Comparison of ENCODE assay signal across 18 cellular contexts in genomic region chr14:55291480-55292081, GRCh38. TPM values are rescaled to one million over a fixed set of nuclear protein-coding genes. Genes with fewer than 3 reads are reported as not detected.
DNase-seq lines count a peak whose midpoint lies in the region; ATAC-seq, FAIRE-seq and TF ChIP-seq lines count a peak whose summit lies in the region.
"Had no signal": no experiment of that assay in that cellular context is flagged by ENCODE, and none has a peak within 500 bp of the region (broad histone marks: within the 10 kb centered on the region; RNA-seq: fewer than 3 reads in every experiment).

No MANE protein-coding gene starts in this region.

- H3K27ac ChIP-seq in HEK293 (ENCODE audit: extremely low read depth, low read depth, low read length): no peak overlapping the region
- H3K27ac ChIP-seq in K562 (ENCODE audit: extremely low read depth, low read depth, low read length): no peak overlapping the region
- H3K27ac ChIP-seq in liver (ENCODE audit: low read depth in 1 of 2, low read length in 2 of 2): no peak overlapping the region

- CTCF ChIA-PET in HEK293 (lab: Yijun Ruan, JAX): no interaction called here
- CTCF ChIA-PET in K562 (lab: Yijun Ruan, JAX; ENCODE audit: low intra/inter-chr PET ratio): no interaction called here
- CTCF ChIA-PET in GM10248 (lab: Yijun Ruan, JAX): interaction anchor here (0.9 to 3.3 kb wide), 4 partner anchors 13 to 63 kb away, joined by 3 to 12 read pairs (median 4); partner anchors contain the start of gene FBXO34

- H3K9me3 ChIP-seq in HEK293 (ENCODE audit: control insufficient read depth, insufficient read depth, low read depth, low read length) (no peaks in the 10 kb centered on the region), K562 (replicated peaks; ENCODE audit: control insufficient read depth, insufficient read depth, low read depth, low read length) (no peaks in the 10 kb centered on the region), liver (ENCODE audit: control insufficient read depth in 4 of 4, low read length in 3 of 4) (no peaks in the 10 kb centered on the region)
- H3K9me3 ChIP-seq: HAP-1 had no signal

- H3K4me1 ChIP-seq in HEK293 (ENCODE audit: control insufficient read depth, insufficient read depth, low read length) (peaks cover 8% of the 10 kb centered on the region), K562 (replicated peaks in 1 of 2; ENCODE audit: control insufficient read depth in 2 of 2, insufficient read depth in 2 of 2, low read length in 2 of 2) (no peaks in the 10 kb centered on the region), liver (ENCODE audit: control insufficient read depth in 4 of 4, insufficient read depth in 4 of 4, low read length in 3 of 4) (peaks cover 0 to 1% (median 0%) of the 10 kb centered on the region in 4 donors)
- H3K4me1 ChIP-seq: HAP-1 had no signal

- TF ChIP-seq CTCF in HEK293 (tag by site-specific recombination; IDR thresholded peaks at IDR 0.05) (no peak), K562 (IDR thresholded peaks at IDR 0.05 in 2 of 3, conservative IDR thresholded peaks at IDR 0.05 in 1 of 3; ENCODE audit: insufficient read depth in 2 of 3, low read depth in 1 of 3, low read length in 3 of 3) (no peak), liver (IDR thresholded peaks at IDR 0.05; ENCODE audit: low read depth, low read length, missing input control) (no peak), GM10248 (IDR thresholded peaks at IDR 0.05; ENCODE audit: control extremely low read depth, extremely low read depth, low read depth, missing control alignments) (no peak)

- peaks cover 75% of the 10 kb centered on the region for H3K79me2 ChIP-seq in K562 (ENCODE audit: control insufficient read depth, insufficient read depth, low read length)

- H3K9me3 Mint-ChIP-seq in activated T-helper 17 cell treated with anti-CD3 and anti-CD28 coated beads, Interleukin-2, amount 50 U/mL, for 72 hours: no peaks in the 10 kb centered on the region
- H3K9me3 Mint-ChIP-seq: CD8-positive, alpha-beta memory T cell had no signal

- H3K4me2 ChIP-seq in K562 (ENCODE audit: insufficient read depth, low read length): no peak overlapping the region

- DNase-seq in K562 (ENCODE audit: extremely low read depth in 1 of 4, low spot score in 3 of 4) (no peak), NCI-H2196 (lab: John Stamatoyannopoulos, UW; ENCODE audit: unreplicated experiment) (no peak), GM10248 (ENCODE audit: extremely low spot score) (no peak)
- no peak for DNase-seq in stimulated activated naive CD4-positive, alpha-beta T cell treated with Interleukin-2 at 50 U/mL for 16 hours (lab: John Stamatoyannopoulos, UW)
- DNase-seq: C1 segment of cervical spinal cord; CD8-positive, alpha-beta memory T cell; DMS 273 treated with DMSO at 0.1 percent for 48 hours; DMS53; DMS79 treated with DMSO at 0.1 percent for 48 hours; GF-D8; GOT3 had no signal

- H3K4me3 ChIP-seq in HEK293 (ENCODE audit: low read depth, low read length) (no peak overlapping the region), K562 (no peak overlapping the region), liver (ENCODE audit: low read depth in 1 of 3, low read length in 3 of 3) (no peak overlapping the region)
- H3K4me3 ChIP-seq: HAP-1 had no signal

- no peak overlapping the region for H2AFZ ChIP-seq in K562 (ENCODE audit: low read depth, low read length)

- FAIRE-seq in K562 (lab: Jason Lieb, UNC): no peak
- FAIRE-seq: D721Med, GM12892, H54 had no signal

- POLR2A ChIA-PET in HEK293 (lab: Yijun Ruan, JAX) (no interaction called here), K562 (lab: Yijun Ruan, JAX) (no interaction called here), GM10248 (lab: Yijun Ruan, JAX) (no interaction called here)

- H3K27me3 Mint-ChIP-seq in activated T-helper 17 cell treated with anti-CD3 and anti-CD28 coated beads, Interleukin-2, amount 50 U/mL, for 72 hours: no peaks in the 10 kb centered on the region
- H3K27me3 Mint-ChIP-seq: CD8-positive, alpha-beta memory T cell had no signal

- H3K4me3 Mint-ChIP-seq in activated T-helper 17 cell treated with anti-CD3 and anti-CD28 coated beads, Interleukin-2, amount 50 U/mL, for 72 hours: no peak overlapping the region
- H3K4me3 Mint-ChIP-seq: CD8-positive, alpha-beta memory T cell had no signal

- no peak overlapping the region for H3K27ac Mint-ChIP-seq in activated T-helper 17 cell treated with anti-CD3 and anti-CD28 coated beads, Interleukin-2, amount 50 U/mL, for 72 hours

- no peak for ATAC-seq in K562
- ATAC-seq in activated T-helper 17 cell treated with anti-CD3 and anti-CD28 coated beads, Interleukin-2, amount 50 U/mL, for 72 hours (replicated peaks): no peak

- intact Hi-C loops in K562 (cut with micrococcal nuclease): no loop called here

- WGBS in K562 (ENCODE audit: insufficient coverage, low coverage, missing lambda C conversion rate): no CpG with 5 or more reads among the region's 3 CpGs
- WGBS in liver: 68% methylated on average over 3 of the region's 3 CpGs

- H3K27me3 ChIP-seq in K562 (ENCODE audit: control insufficient read depth in 2 of 2, insufficient read depth in 2 of 2, low read length in 2 of 2) (no peaks in the 10 kb centered on the region), liver (ENCODE audit: control insufficient read depth in 4 of 4, insufficient read depth in 4 of 4, low read length in 3 of 4) (no peaks in the 10 kb centered on the region)

- H3K36me3 Mint-ChIP-seq in activated T-helper 17 cell treated with anti-CD3 and anti-CD28 coated beads, Interleukin-2, amount 50 U/mL, for 72 hours (ENCODE audit: low read depth): no peaks in the 10 kb centered on the region

- H3K36me3 ChIP-seq in HEK293 (ENCODE audit: control insufficient read depth in 2 of 2, insufficient read depth in 1 of 2, low read length in 2 of 2) (no peaks in the 10 kb centered on the region; a peak in 1 of 3 replicates), K562 (ENCODE audit: control insufficient read depth, insufficient read depth, low read length) (no peaks in the 10 kb centered on the region), liver (ENCODE audit: control insufficient read depth in 4 of 4, insufficient read depth in 3 of 4, low read depth in 1 of 4, low read length in 3 of 4) (no peaks in the 10 kb centered on the region)
- H3K36me3 ChIP-seq: HAP-1 had no signal

- H3K9ac ChIP-seq in K562 (ENCODE audit: insufficient read depth in 1 of 2, low read depth in 2 of 2, low read length in 2 of 2) (no peak overlapping the region), liver (ENCODE audit: low read depth in 1 of 2, low read length in 2 of 2) (no peak overlapping the region)

- H3K9me1 ChIP-seq in K562 (ENCODE audit: control insufficient read depth, insufficient read depth, low read length): no peaks in the 10 kb centered on the region

- TF ChIP-seq EP300 in K562 (IDR thresholded peaks at IDR 0.05; ENCODE audit: low read length): no peak

- TF ChIP-seq POLR2A in K562 (conservative IDR thresholded peaks at IDR 0.05): no peak

- in situ Hi-C loops in K562 (cut with MboI): no loop called here

- no TSS peak for BruUV-seq in K562 (replicated peaks; lab: Mats Ljungman, UMichigan)

- TF ChIP-seq RAD21 in K562 (CRISPR knock-in tag; conservative IDR thresholded peaks at IDR 0.05 in 1 of 2, IDR thresholded peaks at IDR 0.05 in 1 of 2): no peak
- no peak for TF ChIP-seq RAD21 in liver (IDR thresholded peaks at IDR 0.05)

- H4K20me1 ChIP-seq in K562 (replicated peaks; ENCODE audit: control insufficient read depth, insufficient read depth, low read length): peaks cover 4% of the 10 kb centered on the region; the same call in 1 of the 2 replicates

- no peaks in the 10 kb centered on the region for H3K4me1 Mint-ChIP-seq in activated T-helper 17 cell treated with anti-CD3 and anti-CD28 coated beads, Interleukin-2, amount 50 U/mL, for 72 hours

TF ChIP-seq in K562, 482 proteins besides CTCF, POLR2A, EP300 and RAD21:
- TF ChIP-seq ZNF121 (CRISPR knock-in tag; conservative IDR thresholded peaks at IDR 0.05): peak; percentile 26; the same call in 1 of the 2 replicates
- no peak for TF ChIP-seq STAT5A (IDR thresholded peaks at IDR 0.05; ENCODE audit: borderline replicate concordance, low read length)

TF ChIP-seq in liver, 16 proteins besides CTCF, POLR2A, EP300 and RAD21:
- no peak for TF ChIP-seq JUND (IDR thresholded peaks at IDR 0.05)
- peak; percentile 20 to 21 for TF ChIP-seq HNF4A (conservative IDR thresholded peaks at IDR 0.05)

RNA-seq across cellular contexts. Expression of gene FBXO34, which starts 20.4 kb away (rescaled TPM):
- 20.0 and 27.1 TPM in 2 replicates for total RNA-seq in K562 (2011; cell fraction: chromatin; rRNA removed; ENCODE audit: low replicate concordance)
- total RNA-seq in K562 (2011; cell fraction: nucleolus; rRNA removed): 14.5 and 16.6 TPM in 2 replicates
- 13.1 and 15.4 TPM in 2 replicates for total RNA-seq in K562 (2011; cell fraction: nucleoplasm; rRNA removed)
- total RNA-seq in K562 (2014; rRNA removed) (14.0 and 15.1 TPM in 2 replicates), K562 (2014; rRNA removed; fragmentation: Illumina TruSeq; extraction: Trizol) (19.0 and 21.2 TPM in 2 replicates), K562 (2015; rRNA removed; fragmentation: Illumina TruSeq; extraction: Trizol) (17.1 and 18.0 TPM in 2 replicates), K562 (2021) (16.5 and 16.9 TPM in 2 replicates), liver (10 to 100 TPM; 14.1 to 25.8 TPM)
- polyA plus RNA-seq in K562 (2011; rRNA removed) (20.4 and 24.9 TPM in 2 replicates), K562 (2014; fragmentation: Illumina TruSeq; extraction: Trizol) (13.3 and 16.2 TPM in 2 replicates), K562 (2014; fragmentation: Nextera tagmentation; extraction: Ambion mirVana) (10 to 100 TPM in 1 of 2 experiments, 1 to 10 TPM in 1; 6.3 to 10.8 TPM), K562 (2014; rRNA removed) (15.3 and 15.9 TPM in 2 replicates), liver (1 to 10 TPM; 4.2 to 6.1 TPM)
- polyA plus RNA-seq in K562 (2011; cell fraction: cytosol; rRNA removed): 10.5 and 13.3 TPM in 2 replicates
- polyA plus RNA-seq in K562 (2011; cell fraction: nucleus; rRNA removed): 14.1 and 45.0 TPM in 2 replicates
- polyA plus RNA-seq in K562 (2012): 13.0 and 13.2 TPM in 2 replicates
- 27.0 and 33.6 TPM in 2 replicates for polyA minus RNA-seq in K562 (2011; rRNA and poly(A)+ RNA removed)
- 8.1 and 13.3 TPM in 2 replicates for polyA minus RNA-seq in K562 (2011; cell fraction: cytosol; rRNA and poly(A)+ RNA removed)
- polyA minus RNA-seq in K562 (2011; cell fraction: nucleus; rRNA and poly(A)+ RNA removed): 9.3 and 31.9 TPM in 2 replicates
- total RNA-seq in activated T-helper 17 cell treated with anti-CD3 and anti-CD28 coated beads, Interleukin-2, amount 50 U/mL, for 72 hours: 10 to 100 TPM; 16.3 to 30.1 TPM

Comparison
In these comparisons a context has a peak if more than half of its experiments do, and no peak if none do; other contexts are left out.
1. Of the 44 proteins assayed by ChIP-seq in both K562 and HEK293: peak only in K562: none; only in HEK293: none; in both: ZNF121; in neither: 43.